ENCODE assay signal across 1 cellular context in the genomic region with DNA sequence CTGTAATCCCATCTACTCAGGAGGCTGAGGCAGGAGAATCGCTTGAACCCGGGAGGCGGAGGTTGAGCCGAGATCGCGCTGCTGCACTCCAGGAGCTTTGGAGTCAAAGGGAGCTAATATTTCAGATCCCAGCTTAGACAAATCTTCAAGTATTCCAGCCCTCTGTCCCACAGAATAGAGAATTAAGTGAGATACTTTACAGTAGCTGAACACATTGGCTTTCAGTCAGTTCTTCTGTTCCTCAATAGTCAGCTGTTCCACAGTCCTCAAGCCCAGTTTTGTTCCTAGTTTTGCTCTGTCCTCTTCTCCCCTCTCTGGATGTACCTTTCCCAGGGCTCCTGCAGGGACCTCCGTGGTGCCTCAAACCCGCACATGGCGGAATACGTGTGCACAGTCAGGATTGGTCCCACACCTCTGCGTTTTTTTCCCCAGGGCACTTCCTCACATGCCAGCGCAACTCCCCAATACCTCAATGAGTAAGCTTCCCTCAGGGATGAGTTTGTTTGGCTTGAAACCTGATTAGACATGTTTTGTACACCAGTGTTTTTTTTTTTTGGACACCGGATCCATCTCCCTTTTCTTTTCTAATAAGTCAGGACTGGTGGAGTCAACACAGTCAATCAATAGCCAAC.
TF ChIP-seq lines count a peak whose summit lies in the region.

No MANE protein-coding gene starts in this region.

TF ChIP-seq in K562, 482 proteins besides CTCF, POLR2A, EP300 and RAD21:
- TF ChIP-seq ZNF584 (CRISPR knock-in tag; IDR thresholded peaks at IDR 0.05; ENCODE audit: low read depth): no peak
- TF ChIP-seq DACH1 (IDR thresholded peaks at IDR 0.05; ENCODE audit: partially characterized antibody): peak; percentile 37
- TF ChIP-seq, protein P1, sequence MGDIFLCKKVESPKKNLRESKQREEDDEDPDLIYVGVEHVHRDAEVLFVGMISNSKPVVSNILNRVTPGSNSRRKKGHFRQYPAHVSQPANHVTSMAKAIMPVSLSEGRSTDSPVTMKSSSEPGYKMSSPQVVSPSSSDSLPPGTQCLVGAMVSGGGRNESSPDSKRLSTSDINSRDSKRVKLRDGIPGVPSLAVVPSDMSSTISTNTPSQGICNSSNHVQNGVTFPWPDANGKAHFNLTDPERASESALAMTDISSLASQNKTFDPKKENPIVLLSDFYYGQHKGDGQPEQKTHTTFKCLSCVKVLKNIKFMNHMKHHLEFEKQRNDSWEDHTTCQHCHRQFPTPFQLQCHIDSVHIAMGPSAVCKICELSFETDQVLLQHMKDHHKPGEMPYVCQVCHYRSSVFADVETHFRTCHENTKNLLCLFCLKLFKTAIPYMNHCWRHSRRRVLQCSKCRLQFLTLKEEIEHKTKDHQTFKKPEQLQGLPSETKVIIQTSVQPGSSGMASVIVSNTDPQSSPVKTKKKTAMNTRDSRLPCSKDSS (IDR thresholded peaks at IDR 0.05; ENCODE audit: low read depth, partially characterized antibody): no peak
- TF ChIP-seq JUNB (CRISPR knock-in tag; conservative IDR thresholded peaks at IDR 0.05): no peak
- TF ChIP-seq SUPT5H (IDR thresholded peaks at IDR 0.05): 0 out of 2 replicates have a peak, but pooled peaks have one; percentile 8
- TF ChIP-seq, protein P2, sequence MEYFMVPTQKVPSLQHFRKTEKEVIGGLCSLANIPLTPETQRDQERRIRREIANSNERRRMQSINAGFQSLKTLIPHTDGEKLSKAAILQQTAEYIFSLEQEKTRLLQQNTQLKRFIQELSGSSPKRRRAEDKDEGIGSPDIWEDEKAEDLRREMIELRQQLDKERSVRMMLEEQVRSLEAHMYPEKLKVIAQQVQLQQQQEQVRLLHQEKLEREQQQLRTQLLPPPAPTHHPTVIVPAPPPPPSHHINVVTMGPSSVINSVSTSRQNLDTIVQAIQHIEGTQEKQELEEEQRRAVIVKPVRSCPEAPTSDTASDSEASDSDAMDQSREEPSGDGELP (CRISPR knock-in tag; IDR thresholded peaks at IDR 0.05; ENCODE audit: borderline replicate concordance): peak; percentile 42; the same call in 1 of the 2 replicates
- no peak for TF ChIP-seq TBL1XR1 (IDR thresholded peaks at IDR 0.05; ENCODE audit: low read length in 2 of 2)
- TF ChIP-seq ZNF146 (CRISPR knock-in tag; IDR thresholded peaks at IDR 0.05; ENCODE audit: unreplicated experiment): no peak
- TF ChIP-seq, protein P3, sequence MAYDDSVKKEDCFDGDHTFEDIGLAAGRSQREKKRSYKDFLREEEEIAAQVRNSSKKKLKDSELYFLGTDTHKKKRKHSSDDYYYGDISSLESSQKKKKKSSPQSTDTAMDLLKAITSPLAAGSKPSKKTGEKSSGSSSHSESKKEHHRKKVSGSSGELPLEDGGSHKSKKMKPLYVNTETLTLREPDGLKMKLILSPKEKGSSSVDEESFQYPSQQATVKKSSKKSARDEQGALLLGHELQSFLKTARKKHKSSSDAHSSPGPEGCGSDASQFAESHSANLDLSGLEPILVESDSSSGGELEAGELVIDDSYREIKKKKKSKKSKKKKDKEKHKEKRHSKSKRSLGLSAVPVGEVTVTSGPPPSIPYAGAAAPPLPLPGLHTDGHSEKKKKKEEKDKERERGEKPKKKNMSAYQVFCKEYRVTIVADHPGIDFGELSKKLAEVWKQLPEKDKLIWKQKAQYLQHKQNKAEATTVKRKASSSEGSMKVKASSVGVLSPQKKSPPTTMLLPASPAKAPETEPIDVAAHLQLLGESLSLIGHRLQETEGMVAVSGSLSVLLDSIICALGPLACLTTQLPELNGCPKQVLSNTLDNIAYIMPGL (CRISPR knock-in tag; IDR thresholded peaks at IDR 0.05): no peak
- TF ChIP-seq SPI1 (IDR thresholded peaks at IDR 0.05; ENCODE audit: borderline replicate concordance, low read depth, low read length): 0 out of 2 replicates have a peak, but pooled peaks have one; percentile 21
TF ChIP-seq in K562: peak in this region for 4.
